ENCODE assay signal across 11 cellular contexts in genomic region chr3:134370611-134371451, GRCh38. TPM values are rescaled to one million over a fixed set of nuclear protein-coding genes. Genes with fewer than 3 reads are reported as not detected.
A peak's percentile ranks its signal among the peaks of the same experiment; 100 is the strongest.
DNase-seq lines count a peak whose midpoint lies in the region; ATAC-seq and TF ChIP-seq lines count a peak whose summit lies in the region.
"Had no signal": no experiment of that assay in that cellular context is flagged by ENCODE, and none has a peak within 500 bp of the region (broad histone marks: within the 10 kb centered on the region; RNA-seq: fewer than 3 reads in every experiment).

No MANE protein-coding gene starts in this region.

- no peak overlapping the region for H3T11ph ChIP-seq in H9 (ENCODE audit: low read length)

- peak overlapping the region; percentile 25 to 64; a peak in 2 of 5 replicates for H3K4me3 Mint-ChIP-seq in H9
- no peak overlapping the region for H3K4me3 Mint-ChIP-seq in stimulated activated memory B cell treated with anti-CD40 and anti-IgM and Interleukin-4, amounts not matched to agents 10 μg/mL and 1 μg/mL and 100 μg/mL, for 72 hours
- H3K4me3 Mint-ChIP-seq: activated T-cell treated with anti-CD3 and anti-CD28 coated beads, Interleukin-2, amount 50 U/mL, for 4 hours had no signal

- TF ChIP-seq CTCF in H9 (conservative IDR thresholded peaks at IDR 0.05) = no peak
- no peak for TF ChIP-seq CTCF in left lung (IDR thresholded peaks at IDR 0.05)
- no peak for TF ChIP-seq CTCF in GM10248 (IDR thresholded peaks at IDR 0.05; ENCODE audit: control extremely low read depth, extremely low read depth, low read depth, missing control alignments)

- no peak for ATAC-seq in left lung
- peak; percentile 2 for ATAC-seq in stimulated activated memory B cell treated with anti-CD40 and anti-IgM and Interleukin-4, amounts not matched to agents 10 μg/mL and 1 μg/mL and 100 μg/mL, for 72 hours
- ATAC-seq: activated T-cell treated with anti-CD3 and anti-CD28 coated beads, Interleukin-2, amount 50 U/mL, for 4 hours had no signal

- no peaks in the 10 kb centered on the region; the same call in 1 of the 2 replicates for H3K27me3 ChIP-seq in H9 (ENCODE audit: insufficient read depth, low read length)
- peaks cover 0 to 33% of the 10 kb centered on the region in 2 donors for H3K27me3 ChIP-seq in left lung

- no peak overlapping the region for H2BK12ac ChIP-seq in H9 (ENCODE audit: insufficient read length, low read depth, low read length)

- CTCF ChIA-PET in GM10248 (lab: Yijun Ruan, JAX) = interaction anchor here (1.3 kb wide), 1 partner anchor 62 kb away, joined by 3 read pairs; no protein-coding TSS in a partner anchor

- no peak overlapping the region for H3K14ac ChIP-seq in H9 (ENCODE audit: insufficient read depth, low read length)

- no peaks in the 10 kb centered on the region; a peak in 2 of 5 replicates for H3K9me3 Mint-ChIP-seq in H9
- no peaks in the 10 kb centered on the region for H3K9me3 Mint-ChIP-seq in stimulated activated memory B cell treated with anti-CD40 and anti-IgM and Interleukin-4, amounts not matched to agents 10 μg/mL and 1 μg/mL and 100 μg/mL, for 72 hours
- H3K9me3 Mint-ChIP-seq: activated T-cell treated with anti-CD3 and anti-CD28 coated beads, Interleukin-2, amount 50 U/mL, for 4 hours had no signal

- no peak overlapping the region for H2BK5ac ChIP-seq in H9 (ENCODE audit: insufficient read length, low read length)

- no peak overlapping the region for H2AFZ ChIP-seq in H9 (ENCODE audit: low read length)

- no peak overlapping the region for H4K5ac ChIP-seq in H9 (ENCODE audit: insufficient read length, low read depth, low read length)

- no peak overlapping the region for H2BK120ac ChIP-seq in H9 (ENCODE audit: low read depth, low read length, poor library complexity, severe bottlenecking)

- no peak overlapping the region for H3K27ac Mint-ChIP-seq in H9
- no peak overlapping the region for H3K27ac Mint-ChIP-seq in stimulated activated memory B cell treated with anti-CD40 and anti-IgM and Interleukin-4, amounts not matched to agents 10 μg/mL and 1 μg/mL and 100 μg/mL, for 72 hours

- peaks cover 6% of the 10 kb centered on the region for H4K20me1 ChIP-seq in H9 (ENCODE audit: control insufficient read depth, insufficient read depth, insufficient read length)

- no peak overlapping the region for H3K4ac ChIP-seq in H9 (ENCODE audit: low read depth, low read length)

- H2BK20ac ChIP-seq in H9 (ENCODE audit: low read depth, low read length, poor library complexity, severe bottlenecking) = no peak overlapping the region

- peaks cover 53 to 65% (median 58%) of the 10 kb centered on the region in 3 experiments for H3K36me3 Mint-ChIP-seq in H9 (ENCODE audit: insufficient read depth in 1 of 3, low read depth in 3 of 3)
- no peaks in the 10 kb centered on the region for H3K36me3 Mint-ChIP-seq in stimulated activated memory B cell treated with anti-CD40 and anti-IgM and Interleukin-4, amounts not matched to agents 10 μg/mL and 1 μg/mL and 100 μg/mL, for 72 hours

- H3K27ac ChIP-seq in H9 (ENCODE audit: insufficient read length, low read depth, low read length) = no peak overlapping the region
- H3K27ac ChIP-seq in left lung = peak overlapping the region; percentile 56 to 63

- no peak overlapping the region for H3K4me2 ChIP-seq in H9 (ENCODE audit: insufficient read depth, insufficient read length, low read length)

- POLR2A ChIA-PET in GM10248 (lab: Yijun Ruan, JAX) = no interaction called here

- no peak overlapping the region for H2BK15ac ChIP-seq in H9 (ENCODE audit: low read depth, low read length)

- intact Hi-C loops in left lung (cut with DNase I) = loop anchor here in 1 of 2 donors (5.0 to 10.0 kb wide), 2 partner anchors 59 to 104 kb away; no protein-coding TSS in a partner anchor

- peaks cover 12% of the 10 kb centered on the region; the same call in 1 of the 2 replicates for H3K79me2 ChIP-seq in H9 (ENCODE audit: insufficient read depth, low read length)

- H3K4me1 ChIP-seq in H9 (ENCODE audit: insufficient read depth, low read length) (peaks cover 4% of the 10 kb centered on the region; the same call in 1 of the 2 replicates), left lung (peaks cover 57 to 75% of the 10 kb centered on the region in 2 donors)

- H2AK5ac ChIP-seq in H9 (ENCODE audit: insufficient read length, low read length) = no peak overlapping the region

- peaks cover 45 to 55% of the 10 kb centered on the region in 2 experiments for H3K4me1 Mint-ChIP-seq in H9
- peaks cover 17% of the 10 kb centered on the region for H3K4me1 Mint-ChIP-seq in stimulated activated memory B cell treated with anti-CD40 and anti-IgM and Interleukin-4, amounts not matched to agents 10 μg/mL and 1 μg/mL and 100 μg/mL, for 72 hours

- no peak overlapping the region for H3K18ac ChIP-seq in H9 (ENCODE audit: insufficient read length, low read depth, low read length)

- no peak overlapping the region for H3K56ac ChIP-seq in H9 (ENCODE audit: insufficient read length, low read depth, low read length)

- WGBS in H9 (ENCODE audit: extremely low coverage, insufficient read length, low lambda C conversion rate) = no CpG with 5 or more reads among the region's 33 CpGs

- no peak overlapping the region for H4K8ac ChIP-seq in H9 (replicated peaks; ENCODE audit: insufficient read length, low read depth, low read length)

- H3K4me3 ChIP-seq in left lung = peak overlapping the region in 1 of 2 donors; percentile 64

- H3K27me3 Mint-ChIP-seq in H9 (ENCODE audit: low read depth) = peaks cover 16% of the 10 kb centered on the region
- H3K27me3 Mint-ChIP-seq in stimulated activated memory B cell treated with anti-CD40 and anti-IgM and Interleukin-4, amounts not matched to agents 10 μg/mL and 1 μg/mL and 100 μg/mL, for 72 hours = peaks cover 68% of the 10 kb centered on the region

- no peak overlapping the region for H3K23ac ChIP-seq in H9 (ENCODE audit: insufficient read length, low read depth, low read length)

- no peak overlapping the region for H3K9ac ChIP-seq in H9 (ENCODE audit: extremely low read depth, insufficient read length, low read length)

- DNase-seq in H9 = peak; percentile 34
- peak; percentile 27 for DNase-seq in astrocyte of the hippocampus (ENCODE audit: low read depth, low spot score)
- DNase-seq in left lung = peak in 1 of 2 donors; percentile 76
- DNase-seq in cerebellar nuclear complex (lab: John Stamatoyannopoulos, UW) = no peak
- DNase-seq in GM10248 (ENCODE audit: extremely low spot score) = no peak
- no peak for DNase-seq in hepatic stellate cell (ENCODE audit: low spot score)
- DNase-seq in SIG-M5 (lab: John Stamatoyannopoulos, UW) = no peak
- DNase-seq: activated T-cell treated with anti-CD3 and anti-CD28 coated beads, Interleukin-2, amount 50 U/mL, for 4 hours; GDM1; NCI-H1694 had no signal

- H3K79me1 ChIP-seq in H9 (ENCODE audit: insufficient read depth, low read depth, low read length, poor library complexity, severe bottlenecking) = peaks cover 3% of the 10 kb centered on the region

- H3K23me2 ChIP-seq in H9 (ENCODE audit: insufficient read length, low read depth, low read length, poor library complexity, severe bottlenecking) = peaks cover 15% of the 10 kb centered on the region

- no peak overlapping the region for H4K91ac ChIP-seq in H9 (ENCODE audit: insufficient read length, low read depth, low read length)

- peaks cover 0 to 53% of the 10 kb centered on the region in 2 donors for H3K36me3 ChIP-seq in left lung

- no peaks in the 10 kb centered on the region for H3K9me3 ChIP-seq in H9 (ENCODE audit: control insufficient read depth, low read depth, low read length)
- H3K9me3 ChIP-seq in left lung = no peaks in the 10 kb centered on the region

RNA-seq across cellular contexts. Expression of gene AMOTL2, which starts 3.4 kb away (rescaled TPM):
- total RNA-seq in H9 (2021) (30.9 and 35.3 TPM in 2 replicates), left lung (100 to 1,000 TPM in 1 of 2 donors, 10 to 100 TPM in 1; 69.2 to 106 TPM)

Comparison
In these comparisons a context has a peak if more than half of its experiments do, and no peak if none do; other contexts are left out.
1. DNase-seq: peak in H9 (single experiment) and astrocyte of the hippocampus (single experiment); none in cerebellar nuclear complex (0 of 2), GM10248 (single experiment), hepatic stellate cell (single experiment) and SIG-M5 (single experiment).